Comparison of ENCODE assay signal across 25 cellular contexts in genomic region chr1:55725378-55725777, GRCh38.
DNase-seq lines count a peak whose midpoint lies in the region; ATAC-seq and TF ChIP-seq lines count a peak whose summit lies in the region.
"Had no signal": no experiment of that assay in that cellular context is flagged by ENCODE, and none has a peak within 500 bp of the region (broad histone marks: within the 10 kb centered on the region; RNA-seq: fewer than 3 reads in every experiment).

No MANE protein-coding gene starts in this region.

- H3K36me3 Mint-ChIP-seq in MCF 10A (ENCODE audit: insufficient read depth, unreplicated experiment): no peaks in the 10 kb centered on the region
- H3K36me3 Mint-ChIP-seq: activated naive CD8-positive, alpha-beta T cell had no signal

- CTCF ChIA-PET in MCF 10A (lab: Yijun Ruan, JAX): interaction anchor here (0.6 to 1.0 kb wide), 5 partner anchors 35 to 854 kb away, joined by 3 read pairs; partner anchors contain the start of gene PLPP3

- no peaks in the 10 kb centered on the region for H3K9me3 ChIP-seq in breast epithelium
- H3K9me3 ChIP-seq in adipocyte (ENCODE audit: control insufficient read depth, low read length): no peaks in the 10 kb centered on the region
- H3K9me3 ChIP-seq: BLaER1 treated with 17β-estradiol and CSF1 and Interleukin-3, amounts not matched to agents 10 nM and 100 nM; body of pancreas; right atrium auricular region; upper lobe of right lung had no signal

- no peak overlapping the region for H3K4me3 ChIP-seq in breast epithelium
- H3K4me3 ChIP-seq in adipocyte (ENCODE audit: low read length): no peak overlapping the region
- H3K4me3 ChIP-seq in fibroblast of the aortic adventitia (ENCODE audit: low read depth, low read length): no peak overlapping the region
- no peak overlapping the region for H3K4me3 ChIP-seq in lower leg skin (ENCODE audit: low read depth, poor library complexity, severe bottlenecking)
- H3K4me3 ChIP-seq: BLaER1 treated with 17β-estradiol and CSF1 and Interleukin-3, amounts not matched to agents 10 nM and 100 nM; body of pancreas; right atrium auricular region; upper lobe of right lung had no signal

- no peak overlapping the region for H3K27ac ChIP-seq in breast epithelium
- H3K27ac ChIP-seq: 22Rv1; BLaER1 treated with 17β-estradiol and CSF1 and Interleukin-3, amounts not matched to agents 10 nM and 100 nM; body of pancreas; foreskin keratinocyte; right atrium auricular region; upper lobe of right lung had no signal

- H3K27me3 ChIP-seq in breast epithelium (no peaks in the 10 kb centered on the region), adipocyte (replicated peaks; ENCODE audit: control insufficient read depth, insufficient read depth, low read length) (no peaks in the 10 kb centered on the region)
- H3K27me3 ChIP-seq: BLaER1 treated with 17β-estradiol and CSF1 and Interleukin-3, amounts not matched to agents 10 nM and 100 nM; body of pancreas; foreskin keratinocyte; right atrium auricular region; upper lobe of right lung had no signal

- peak; percentile 78 for DNase-seq in MCF 10A (ENCODE audit: unreplicated experiment)
- DNase-seq in breast epithelium (ENCODE audit: low spot score in 2 of 2): no peak
- DNase-seq in adipocyte (ENCODE audit: low read depth): peak; percentile 72
- peak; percentile 69 for DNase-seq in fibroblast of the aortic adventitia (ENCODE audit: low read depth)
- DNase-seq in lower leg skin (ENCODE audit: low spot score in 2 of 2): no peak
- DNase-seq: activated CD4-positive, alpha-beta T cell treated with anti-CD3 and anti-CD28 coated beads, Interleukin-2, amount 10 ng/mL, durations not matched to agents 24 days and 14 days; body of pancreas; cortex of kidney; foreskin keratinocyte; GOT3; hippocampal formation; NCI-H1436; NCI-H524; occipital lobe; Right ventricle myocardium superior; stimulated activated CD4-positive, alpha-beta T cell treated with anti-CD3 and anti-CD28 coated beads, Interleukin-15, amount 100 ng/mL, for 24 hours; upper lobe of right lung had no signal

- no peaks in the 10 kb centered on the region for H3K4me1 ChIP-seq in breast epithelium
- H3K4me1 ChIP-seq in adipocyte (ENCODE audit: control insufficient read depth, insufficient read depth, low read length): peaks cover 44% of the 10 kb centered on the region
- H3K4me1 ChIP-seq: body of pancreas, foreskin keratinocyte had no signal

- peak overlapping the region; percentile 87 for H3K27ac Mint-ChIP-seq in MCF 10A (ENCODE audit: low read depth, unreplicated experiment)
- H3K27ac Mint-ChIP-seq: activated CD4-positive, alpha-beta T cell treated with anti-CD3 and anti-CD28 coated beads, Interleukin-2, amount 10 ng/mL, durations not matched to agents 24 days and 14 days; activated naive CD8-positive, alpha-beta T cell; activated T-helper 17 cell treated with anti-CD3 and anti-CD28 coated beads, Interleukin-2, amount 50 U/mL, for 72 hours had no signal

- ATAC-seq in GM19035 (IDR thresholded peaks at IDR 0.05; ENCODE audit: unreplicated experiment) (no peak), HG03442 (IDR thresholded peaks at IDR 0.05; ENCODE audit: unreplicated experiment) (no peak), HG02763 (IDR thresholded peaks at IDR 0.05; ENCODE audit: unreplicated experiment) (no peak)
- ATAC-seq: activated T-helper 17 cell treated with anti-CD3 and anti-CD28 coated beads, Interleukin-2, amount 50 U/mL, for 72 hours; body of pancreas; foreskin keratinocyte; upper lobe of right lung had no signal

- intact Hi-C loops in MCF 10A (cut with micrococcal nuclease): loop anchor here (10.0 kb wide), 1 partner anchor 99 kb away; no protein-coding TSS in a partner anchor
- intact Hi-C loops in breast epithelium (cut with DNase I; ENCODE audit: low total_unique reads): no loop called here
- intact Hi-C loops in lower leg skin (cut with DNase I; ENCODE audit: low total_unique reads): no loop called here

- no peaks in the 10 kb centered on the region for H3K36me3 ChIP-seq in breast epithelium
- no peaks in the 10 kb centered on the region for H3K36me3 ChIP-seq in adipocyte (ENCODE audit: control insufficient read depth, insufficient read depth, low read length, severe bottlenecking)
- H3K36me3 ChIP-seq: BLaER1 treated with 17β-estradiol and CSF1 and Interleukin-3, amounts not matched to agents 10 nM and 100 nM; right atrium auricular region; upper lobe of right lung had no signal

- TF ChIP-seq POLR2A in breast epithelium (IDR thresholded peaks at IDR 0.05) (no peak), lower leg skin (IDR thresholded peaks at IDR 0.05) (no peak)

- POLR2A ChIA-PET in MCF 10A (lab: Yijun Ruan, JAX): no interaction called here

- TF ChIP-seq CTCF in MCF 10A (IDR thresholded peaks at IDR 0.05; ENCODE audit: unreplicated experiment) (no peak), breast epithelium (IDR thresholded peaks at IDR 0.05) (no peak), fibroblast of the aortic adventitia (IDR thresholded peaks at IDR 0.05; ENCODE audit: insufficient read depth, low read length) (no peak), lower leg skin (IDR thresholded peaks at IDR 0.05) (no peak)

- WGBS in lower leg skin, 2 donors: 100% methylated on average over 1 of the region's 1 CpG

- H3K9ac ChIP-seq in adipocyte (ENCODE audit: low read length): no peak overlapping the region
- H3K9ac ChIP-seq: BLaER1 treated with 17β-estradiol and CSF1 and Interleukin-3, amounts not matched to agents 10 nM and 100 nM had no signal

- peaks cover 36% of the 10 kb centered on the region for H3K4me1 Mint-ChIP-seq in MCF 10A (ENCODE audit: insufficient read depth, unreplicated experiment)
- H3K4me1 Mint-ChIP-seq: activated CD4-positive, alpha-beta T cell treated with anti-CD3 and anti-CD28 coated beads, Interleukin-2, amount 10 ng/mL, durations not matched to agents 24 days and 14 days; activated T-helper 17 cell treated with anti-CD3 and anti-CD28 coated beads, Interleukin-2, amount 50 U/mL, for 72 hours had no signal

- no peak overlapping the region for H3K4me3 Mint-ChIP-seq in MCF 10A (ENCODE audit: unreplicated experiment)
- H3K4me3 Mint-ChIP-seq: activated CD4-positive, alpha-beta T cell treated with anti-CD3 and anti-CD28 coated beads, Interleukin-2, amount 10 ng/mL, durations not matched to agents 24 days and 14 days; activated naive CD8-positive, alpha-beta T cell; activated T-helper 17 cell treated with anti-CD3 and anti-CD28 coated beads, Interleukin-2, amount 50 U/mL, for 72 hours had no signal

- no peaks in the 10 kb centered on the region for H3K9me3 Mint-ChIP-seq in MCF 10A (ENCODE audit: unreplicated experiment)
- H3K9me3 Mint-ChIP-seq: activated CD4-positive, alpha-beta T cell treated with anti-CD3 and anti-CD28 coated beads, Interleukin-2, amount 10 ng/mL, durations not matched to agents 24 days and 14 days; activated T-helper 17 cell treated with anti-CD3 and anti-CD28 coated beads, Interleukin-2, amount 50 U/mL, for 72 hours had no signal

- H3K27me3 Mint-ChIP-seq in MCF 10A (ENCODE audit: insufficient read depth, unreplicated experiment): no peaks in the 10 kb centered on the region
- H3K27me3 Mint-ChIP-seq: activated CD4-positive, alpha-beta T cell treated with anti-CD3 and anti-CD28 coated beads, Interleukin-2, amount 10 ng/mL, durations not matched to agents 24 days and 14 days; activated naive CD8-positive, alpha-beta T cell had no signal

- BruUV-seq in MCF 10A (replicated peaks; lab: Mats Ljungman, UMichigan): no TSS peak

Comparison
In these comparisons a context has a peak if more than half of its experiments do, and no peak if none do; other contexts are left out.
1. DNase-seq: peak in MCF 10A (single experiment), adipocyte (single experiment) and fibroblast of the aortic adventitia (single experiment); none in breast epithelium (0 of 2) and lower leg skin (0 of 2).